13 cellular contexts compared by ENCODE assay signal in the genomic region with DNA sequence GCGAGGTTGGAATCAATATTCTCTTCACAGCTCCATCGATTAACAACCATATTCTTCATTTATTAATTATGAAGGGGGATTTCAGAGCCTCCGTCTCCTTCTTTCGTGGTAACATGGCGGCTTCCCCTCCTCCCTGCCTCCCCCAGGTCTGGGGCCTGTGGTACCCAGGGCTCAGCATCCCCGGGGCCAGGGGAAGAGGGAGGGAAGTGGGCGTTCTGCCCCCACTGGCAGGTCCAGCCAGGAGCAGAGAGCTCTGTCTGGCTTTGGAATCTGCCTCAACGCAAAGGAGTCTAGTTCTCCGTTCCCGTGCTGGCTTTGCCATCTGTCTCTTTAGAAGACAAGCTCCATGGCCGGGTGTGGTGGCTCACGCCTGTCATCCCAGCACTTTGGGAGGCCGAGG. TPM values are rescaled to one million over a fixed set of nuclear protein-coding genes. Genes with fewer than 3 reads are reported as not detected.
DNase-seq lines count a peak whose midpoint lies in the region; ATAC-seq lines count a peak whose summit lies in the region.
"Had no signal": no experiment of that assay in that cellular context is flagged by ENCODE, and none has a peak within 500 bp of the region (broad histone marks: within the 10 kb centered on the region; RNA-seq: fewer than 3 reads in every experiment).

No MANE protein-coding gene starts in this region.

- peak; percentile 39 for DNase-seq in NCI-H82 (lab: John Stamatoyannopoulos, UW)
- DNase-seq in NCI-H82 treated with DMSO at 0.1 percent for 48 hours (lab: John Stamatoyannopoulos, UW; ENCODE audit: unreplicated experiment): no peak
- peak; percentile 53 for DNase-seq in H7
- peak; percentile 4 for DNase-seq in epidermal melanocyte (ENCODE audit: insufficient read length, low spot score)
- DNase-seq: BE2C; CD4-positive, alpha-beta memory T cell; DMS53; GF-D8; IMR-90 had no signal

- H3K4me3 ChIP-seq in H7 (ENCODE audit: insufficient read depth, low read depth, low read length): no peak overlapping the region
- H3K4me3 ChIP-seq: A549 had no signal

- no peak for ATAC-seq in GM21360 (IDR thresholded peaks at IDR 0.05; ENCODE audit: unreplicated experiment)
- no peak for ATAC-seq in HG03039 (IDR thresholded peaks at IDR 0.05; ENCODE audit: unreplicated experiment)
- ATAC-seq: A549 had no signal

- H3K27me3 ChIP-seq in H7 (ENCODE audit: control insufficient read depth, insufficient read depth, low read length): peaks cover 23% of the 10 kb centered on the region

- H3K36me3 ChIP-seq in H7 (replicated peaks; ENCODE audit: control insufficient read depth, insufficient read depth, low read length): no peaks in the 10 kb centered on the region
- H3K36me3 ChIP-seq: BE2C had no signal

RNA-seq across cellular contexts. Expression of a gene that starts 37.8 kb away (rescaled TPM):
- total RNA-seq in H7 (2014; rRNA removed; shearing (Covaris generic)): not detected in 2 replicates
- total RNA-seq: CD4-positive, alpha-beta memory T cell; HT-29; IMR-90 had no signal
